ENCODE assay signal across 16 cellular contexts in genomic region chr19:22422220-22422619, GRCh38. TPM values are rescaled to one million over a fixed set of nuclear protein-coding genes. Genes with fewer than 3 reads are reported as not detected.
DNase-seq lines count a peak whose midpoint lies in the region; TF ChIP-seq lines count a peak whose summit lies in the region.
"Had no signal": no experiment of that assay in that cellular context is flagged by ENCODE, and none has a peak within 500 bp of the region (broad histone marks: within the 10 kb centered on the region; RNA-seq: fewer than 3 reads in every experiment).

TSS of gene ZNF98 (minus strand) at chr19:22422346. CDS start at chr19:22422224, 122 bp downstream.

- H3K9me3 Mint-ChIP-seq in activated CD4-positive, alpha-beta T cell treated with anti-CD3 and anti-CD28 coated beads, Interleukin-2, amount 10 ng/mL, durations not matched to agents 7 days and 5 days = peaks cover 29% of the 10 kb centered on the region
- peaks cover 28% of the 10 kb centered on the region for H3K9me3 Mint-ChIP-seq in activated naive CD4-positive, alpha-beta T cell treated with anti-CD3 and anti-CD28 coated beads for 36 hours

- no peak for TF ChIP-seq POLR2A in sigmoid colon (IDR thresholded peaks at IDR 0.05)

- no peak for TF ChIP-seq EP300 in sigmoid colon (IDR thresholded peaks at IDR 0.05)

- WGBS in sigmoid colon, 2 donors = 6 to 41% methylated on average over 16 of the region's 16 CpGs

- H3K4me1 ChIP-seq in HEK293 (ENCODE audit: control insufficient read depth, insufficient read depth, low read length) (no peaks in the 10 kb centered on the region), sigmoid colon (no peaks in the 10 kb centered on the region)

- POLR2A ChIA-PET in HEK293 (lab: Yijun Ruan, JAX) = no interaction called here
- POLR2A ChIA-PET in activated CD4-positive, alpha-beta T cell treated with anti-CD3 and anti-CD28 coated beads, Interleukin-2, amount 10 ng/mL, durations not matched to agents 7 days and 5 days (lab: Charles Lee) = interaction anchor here (0.6 kb wide), 1 partner anchor 686 kb away, joined by 4 read pairs; no protein-coding TSS in a partner anchor

- no peaks in the 10 kb centered on the region for H3K9me3 ChIP-seq in HEK293 (ENCODE audit: control insufficient read depth, insufficient read depth, low read depth, low read length)
- peaks cover 0 to 10% (median 0%) of the 10 kb centered on the region in 4 donors for H3K9me3 ChIP-seq in sigmoid colon

- no peaks in the 10 kb centered on the region for H3K27me3 Mint-ChIP-seq in activated CD4-positive, alpha-beta T cell treated with anti-CD3 and anti-CD28 coated beads, Interleukin-2, amount 10 ng/mL, durations not matched to agents 7 days and 5 days
- H3K27me3 Mint-ChIP-seq in activated naive CD4-positive, alpha-beta T cell treated with anti-CD3 and anti-CD28 coated beads for 36 hours (ENCODE audit: low read depth) = peaks cover 9% of the 10 kb centered on the region
- H3K27me3 Mint-ChIP-seq: activated CD8-positive, alpha-beta memory T cell treated with anti-CD3 and anti-CD28 coated beads, Interleukin-2, amount 10 ng/mL, durations not matched to agents 7 days and 5 days; CD4-positive, alpha-beta memory T cell; effector memory CD8-positive, alpha-beta T cell had no signal

- H3K4me3 ChIP-seq in HEK293 (ENCODE audit: low read depth, low read length) (no peak within 1 kb of the TSS), sigmoid colon (peak within 1 kb of the TSS; percentile 12 to 38 (median 29))
- H3K4me3 ChIP-seq: GM23248 had no signal

- H3K4me3 Mint-ChIP-seq in activated CD4-positive, alpha-beta T cell treated with anti-CD3 and anti-CD28 coated beads, Interleukin-2, amount 10 ng/mL, durations not matched to agents 7 days and 5 days = no peak within 1 kb of the TSS
- no peak within 1 kb of the TSS for H3K4me3 Mint-ChIP-seq in activated naive CD4-positive, alpha-beta T cell treated with anti-CD3 and anti-CD28 coated beads for 36 hours
- H3K4me3 Mint-ChIP-seq: activated CD8-positive, alpha-beta memory T cell treated with anti-CD3 and anti-CD28 coated beads, Interleukin-2, amount 10 ng/mL, durations not matched to agents 7 days and 5 days; effector memory CD8-positive, alpha-beta T cell; nephron; T-helper 2 cell treated with Interferon-gamma antibody and Interleukin-4, amounts not matched to agents 5 μg/mL and 100 μg/mL, for 36 hours had no signal

- TF ChIP-seq CTCF in HEK293 (tag by site-specific recombination; IDR thresholded peaks at IDR 0.05) (no peak), sigmoid colon (IDR thresholded peaks at IDR 0.05) (no peak)

- CTCF ChIA-PET in HEK293 (lab: Yijun Ruan, JAX) = no interaction called here
- CTCF ChIA-PET in activated CD4-positive, alpha-beta T cell treated with anti-CD3 and anti-CD28 coated beads, Interleukin-2, amount 10 ng/mL, durations not matched to agents 7 days and 5 days (lab: Charles Lee) = no interaction called here
- CTCF ChIA-PET in activated naive CD4-positive, alpha-beta T cell treated with anti-CD3 and anti-CD28 coated beads for 36 hours (lab: Charles Lee) = no interaction called here

- H3K36me3 ChIP-seq in HEK293 (ENCODE audit: control insufficient read depth in 2 of 2, insufficient read depth in 1 of 2, low read length in 2 of 2) (no peaks in the 10 kb centered on the region), sigmoid colon (no peaks in the 10 kb centered on the region)

- H3K36me3 Mint-ChIP-seq in activated CD4-positive, alpha-beta T cell treated with anti-CD3 and anti-CD28 coated beads, Interleukin-2, amount 10 ng/mL, durations not matched to agents 7 days and 5 days (ENCODE audit: low read depth) = no peaks in the 10 kb centered on the region
- H3K36me3 Mint-ChIP-seq in activated naive CD4-positive, alpha-beta T cell treated with anti-CD3 and anti-CD28 coated beads for 36 hours (ENCODE audit: low read depth) = peaks cover 9% of the 10 kb centered on the region
- H3K36me3 Mint-ChIP-seq: CD4-positive, alpha-beta memory T cell had no signal

- H3K4me1 Mint-ChIP-seq in activated CD4-positive, alpha-beta T cell treated with anti-CD3 and anti-CD28 coated beads, Interleukin-2, amount 10 ng/mL, durations not matched to agents 7 days and 5 days = no peaks in the 10 kb centered on the region
- H3K4me1 Mint-ChIP-seq in activated naive CD4-positive, alpha-beta T cell treated with anti-CD3 and anti-CD28 coated beads for 36 hours (ENCODE audit: low read depth) = peaks cover 2% of the 10 kb centered on the region
- H3K4me1 Mint-ChIP-seq: activated CD8-positive, alpha-beta memory T cell treated with anti-CD3 and anti-CD28 coated beads, Interleukin-2, amount 10 ng/mL, durations not matched to agents 7 days and 5 days; nephron had no signal

- intact Hi-C loops in sigmoid colon (cut with DNase I) = loop anchor here (10.0 kb wide), 1 partner anchor 113 kb away; no protein-coding TSS in a partner anchor
- intact Hi-C loops in activated naive CD4-positive, alpha-beta T cell treated with anti-CD3 and anti-CD28 coated beads for 36 hours (cut with micrococcal nuclease) = no loop called here

- DNase-seq in anterior cingulate cortex (lab: John Stamatoyannopoulos, UW) (peak in 48 of 58 donors; percentile 1 to 78 (median 30)), inferior parietal cortex (ENCODE audit: extremely low spot score) (peak; percentile 10), sigmoid colon (peak; percentile 78), epidermal melanocyte (ENCODE audit: insufficient read length, low spot score) (no peak)
- no peak for DNase-seq in activated CD4-positive, alpha-beta T cell treated with anti-CD3 and anti-CD28 coated beads, Interleukin-2, amount 10 ng/mL, durations not matched to agents 7 days and 5 days
- no peak for DNase-seq in stimulated activated CD4-positive, alpha-beta T cell treated with anti-CD3 and anti-CD28 coated beads, Interleukin-2, amount 100 ng/mL, for 48 hours
- DNase-seq in activated naive CD4-positive, alpha-beta T cell treated with anti-CD3 and anti-CD28 coated beads for 36 hours = no peak
- DNase-seq: activated CD8-positive, alpha-beta memory T cell treated with anti-CD3 and anti-CD28 coated beads, Interleukin-2, amount 10 ng/mL, durations not matched to agents 7 days and 5 days; CD4-positive, alpha-beta memory T cell; effector memory CD8-positive, alpha-beta T cell; GM23248; NCI-H1436; stimulated activated CD4-positive, alpha-beta T cell treated with anti-CD3 and anti-CD28 coated beads, Interleukin-15, amount 100 ng/mL, for 24 hours had no signal

- H3K27ac Mint-ChIP-seq in activated CD4-positive, alpha-beta T cell treated with anti-CD3 and anti-CD28 coated beads, Interleukin-2, amount 10 ng/mL, durations not matched to agents 7 days and 5 days = no peak within 1 kb of the TSS
- no peak within 1 kb of the TSS for H3K27ac Mint-ChIP-seq in activated naive CD4-positive, alpha-beta T cell treated with anti-CD3 and anti-CD28 coated beads for 36 hours
- H3K27ac Mint-ChIP-seq: activated CD8-positive, alpha-beta memory T cell treated with anti-CD3 and anti-CD28 coated beads, Interleukin-2, amount 10 ng/mL, durations not matched to agents 7 days and 5 days; CD4-positive, alpha-beta memory T cell; effector memory CD8-positive, alpha-beta T cell; nephron; T-helper 2 cell treated with Interferon-gamma antibody and Interleukin-4, amounts not matched to agents 5 μg/mL and 100 μg/mL, for 36 hours had no signal

- H3K27me3 ChIP-seq in sigmoid colon = peaks cover 0 to 11% (median 0%) of the 10 kb centered on the region in 3 donors

- H3K27ac ChIP-seq in HEK293 (ENCODE audit: extremely low read depth, low read depth, low read length) = no peak within 1 kb of the TSS
- H3K27ac ChIP-seq in sigmoid colon = no peak within 1 kb of the TSS
- H3K27ac ChIP-seq: GM23248 had no signal

TF ChIP-seq in HEK293, 187 proteins besides CTCF, POLR2A, EP300 and RAD21:
- TF ChIP-seq SP2 (tag by site-specific recombination; IDR thresholded peaks at IDR 0.05) = 0 out of 2 replicates have a peak, but pooled peaks have one; percentile 9
- TF ChIP-seq ZNF138 (tag by site-specific recombination; IDR thresholded peaks at IDR 0.05; ENCODE audit: borderline replicate concordance) = no peak

RNA-seq across cellular contexts. Expression of gene ZNF98, which starts in this region (rescaled TPM):
- 1 to 10 TPM in 3 of 4 donors, not detected in 1; 1.8 to 10.0 (median 3.8) TPM for total RNA-seq in sigmoid colon
- polyA plus RNA-seq in sigmoid colon = under 1 TPM in 1 of 3 donors, not detected in 2; 0.15 TPM
- under 1 TPM in 1 of 2 experiments, not detected in 1; 0.10 TPM for total RNA-seq in activated CD4-positive, alpha-beta T cell treated with anti-CD3 and anti-CD28 coated beads, Interleukin-2, amount 10 ng/mL, durations not matched to agents 7 days and 5 days
- total RNA-seq in activated naive CD4-positive, alpha-beta T cell treated with anti-CD3 and anti-CD28 coated beads for 36 hours = not detected
- total RNA-seq: activated CD8-positive, alpha-beta memory T cell treated with anti-CD3 and anti-CD28 coated beads, Interleukin-2, amount 10 ng/mL, durations not matched to agents 7 days and 5 days; CD4-positive, alpha-beta memory T cell; GM23248 had no signal
- polyA plus RNA-seq: CD4-positive, alpha-beta memory T cell; GM23248 had no signal

Comparison
In these comparisons a context has a peak if more than half of its experiments do, and no peak if none do; other contexts are left out.
1. DNase-seq: peak in anterior cingulate cortex (48 of 58), inferior parietal cortex (single experiment) and sigmoid colon (single experiment); none in activated CD4-positive, alpha-beta T cell treated with anti-CD3 and anti-CD28 coated beads, Interleukin-2, amount 10 ng/mL, durations not matched to agents 7 days and 5 days (single experiment), stimulated activated CD4-positive, alpha-beta T cell treated with anti-CD3 and anti-CD28 coated beads, Interleukin-2, amount 100 ng/mL, for 48 hours (0 of 2), epidermal melanocyte (single experiment) and activated naive CD4-positive, alpha-beta T cell treated with anti-CD3 and anti-CD28 coated beads for 36 hours (single experiment).